ENCODE assay signal across 16 cellular contexts in genomic region chrX:7446815-7447214, GRCh38.
DNase-seq lines count a peak whose midpoint lies in the region; ATAC-seq and TF ChIP-seq lines count a peak whose summit lies in the region.
"Had no signal": no experiment of that assay in that cellular context is flagged by ENCODE, and none has a peak within 500 bp of the region (broad histone marks: within the 10 kb centered on the region; RNA-seq: fewer than 3 reads in every experiment).

No MANE protein-coding gene starts in this region.

- no peak for ATAC-seq in HG02981 (IDR thresholded peaks at IDR 0.05; ENCODE audit: unreplicated experiment)

- DNase-seq in Caki2 (ENCODE audit: low read depth) (peak; percentile 31), M059J (ENCODE audit: low read depth) (peak; percentile 26), epithelial cell of esophagus (ENCODE audit: low read depth) (peak; percentile 86), left kidney (ENCODE audit: low read depth, low spot score) (peak; percentile 15), mesothelial cell of epicardium (ENCODE audit: low spot score in 2 of 2, unreplicated experiment in 2 of 2) (no peak), NCI-H187 treated with DMSO at 0.1 percent for 48 hours (lab: John Stamatoyannopoulos, UW) (no peak)
- no peak for DNase-seq in activated naive CD4-positive, alpha-beta T cell (lab: John Stamatoyannopoulos, UW)
- DNase-seq: DMS53; NCI-H1048; NCI-H146; NCI-H2107; NCI-H69; NK-92 treated with Interleukin-12 subunit alpha and Interleukin-12 subunit beta, amount 100 ng/mL, for 24 hours; SHP77 had no signal

- TF ChIP-seq CTCF in epithelial cell of esophagus (IDR thresholded peaks at IDR 0.05; ENCODE audit: insufficient read depth, low read depth, low read length, missing control alignments) (no peak), mesothelial cell of epicardium (IDR thresholded peaks at IDR 0.05; ENCODE audit: unreplicated experiment) (no peak)

- no peak overlapping the region for H3K4me3 ChIP-seq in epithelial cell of esophagus (ENCODE audit: low read length)
- H3K4me3 ChIP-seq: HAP-1 had no signal

- no peak overlapping the region for H3K27ac Mint-ChIP-seq in mesothelial cell of epicardium

- H3K9me3 Mint-ChIP-seq in mesothelial cell of epicardium: no peaks in the 10 kb centered on the region

- H3K36me3 Mint-ChIP-seq in mesothelial cell of epicardium: no peaks in the 10 kb centered on the region

- no peak overlapping the region for H3K4me3 Mint-ChIP-seq in mesothelial cell of epicardium

- H3K27me3 Mint-ChIP-seq in mesothelial cell of epicardium (ENCODE audit: low read depth): no peaks in the 10 kb centered on the region

- peaks cover 3% of the 10 kb centered on the region for H3K4me1 Mint-ChIP-seq in mesothelial cell of epicardium

- in situ Hi-C loops in Caki2 (cut with HindIII; ENCODE audit: low pct_unique_long_range_greater_than_20kb, low sequenced_read_pairs): no loop called here

Comparison
In these comparisons a context has a peak if more than half of its experiments do, and no peak if none do; other contexts are left out.
1. DNase-seq: peak in Caki2 (single experiment), M059J (single experiment), epithelial cell of esophagus (single experiment) and left kidney (single experiment); none in mesothelial cell of epicardium (0 of 2), NCI-H187 treated with DMSO at 0.1 percent for 48 hours (single experiment) and activated naive CD4-positive, alpha-beta T cell (0 of 4).